ENCODE assay signal across 8 cellular contexts in the genomic region with DNA sequence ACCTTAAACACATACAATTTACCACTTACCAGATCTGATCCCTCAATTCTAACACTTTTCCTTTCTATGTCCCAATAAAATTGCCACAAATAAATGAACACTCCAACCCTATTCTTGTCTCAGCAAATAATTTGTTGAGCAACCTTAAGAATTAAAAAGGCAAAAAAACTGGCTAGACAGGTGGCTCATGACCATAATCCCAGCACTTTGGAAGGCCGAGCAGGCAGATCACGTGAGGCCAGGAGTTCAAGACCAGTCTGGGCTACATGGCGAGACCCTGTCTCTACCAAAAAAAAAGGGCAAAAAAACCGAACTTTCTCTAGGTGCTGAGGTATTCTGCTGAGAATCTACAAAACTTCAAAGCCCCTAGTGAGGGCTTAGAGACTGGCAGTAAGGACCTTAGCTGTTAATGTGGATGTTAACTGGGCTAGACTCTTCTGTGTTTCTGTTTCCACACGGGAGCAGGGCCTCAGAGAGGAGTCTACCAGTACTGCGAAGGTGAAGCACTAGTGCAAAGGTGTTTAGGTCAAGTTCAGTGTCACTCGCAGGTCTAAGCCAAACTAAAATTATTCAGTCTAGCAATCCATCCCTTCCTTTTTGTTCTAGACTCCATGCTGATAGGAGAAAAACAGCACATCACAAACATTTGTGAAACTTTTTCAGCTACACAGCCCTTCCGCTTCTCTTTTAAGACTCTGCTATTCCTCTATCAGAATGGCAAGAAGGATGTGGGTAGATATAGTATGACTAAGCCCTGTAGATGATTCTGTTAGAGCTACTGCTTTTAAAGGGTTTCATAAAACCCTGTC. TPM values are rescaled to one million over a fixed set of nuclear protein-coding genes. Genes with fewer than 3 reads are reported as not detected.
DNase-seq lines count a peak whose midpoint lies in the region; ATAC-seq, FAIRE-seq and TF ChIP-seq lines count a peak whose summit lies in the region.

No MANE protein-coding gene starts in this region.

- no peak overlapping the region for H3K27ac ChIP-seq in astrocyte (ENCODE audit: low read depth, low read length)

- H3K9me3 Mint-ChIP-seq in activated T-cell treated with anti-CD3 and anti-CD28 coated beads, Interleukin-2, amount 50 U/mL, for 4 hours, result no peaks in the 10 kb centered on the region
- H3K9me3 Mint-ChIP-seq in astrocyte (ENCODE audit: unreplicated experiment), result no peaks in the 10 kb centered on the region

- H3K9ac ChIP-seq in astrocyte (ENCODE audit: low read length) (peak overlapping the region; percentile 4), skeletal muscle satellite cell (ENCODE audit: low read depth, low read length) (peak overlapping the region; percentile 95)

- peaks cover 9% of the 10 kb centered on the region for H3K4me1 ChIP-seq in astrocyte (ENCODE audit: insufficient read depth, low read length)
- H3K4me1 ChIP-seq in skeletal muscle satellite cell (ENCODE audit: control insufficient read depth, insufficient read depth, low read length), result peaks cover 23% of the 10 kb centered on the region

- no peaks in the 10 kb centered on the region for H3K27me3 Mint-ChIP-seq in activated T-cell treated with anti-CD3 and anti-CD28 coated beads, Interleukin-2, amount 50 U/mL, for 4 hours (ENCODE audit: low read depth)
- no peaks in the 10 kb centered on the region for H3K27me3 Mint-ChIP-seq in astrocyte (ENCODE audit: low read depth, unreplicated experiment)

- peaks cover 63% of the 10 kb centered on the region for H4K20me1 ChIP-seq in astrocyte (ENCODE audit: insufficient read depth, low read length)

- peak overlapping the region; percentile 92 for H3K4me2 ChIP-seq in astrocyte (ENCODE audit: low read length)
- peak overlapping the region; percentile 89 for H3K4me2 ChIP-seq in skeletal muscle satellite cell (ENCODE audit: low read length)

- H3K36me3 Mint-ChIP-seq in activated T-cell treated with anti-CD3 and anti-CD28 coated beads, Interleukin-2, amount 50 U/mL, for 4 hours (ENCODE audit: insufficient read depth), result peaks cover 16% of the 10 kb centered on the region
- peaks cover 3% of the 10 kb centered on the region for H3K36me3 Mint-ChIP-seq in astrocyte (ENCODE audit: low read depth, unreplicated experiment)

- H3K4me1 Mint-ChIP-seq in activated T-cell treated with anti-CD3 and anti-CD28 coated beads, Interleukin-2, amount 50 U/mL, for 4 hours (ENCODE audit: low read depth), result peaks cover 63% of the 10 kb centered on the region
- peaks cover 22% of the 10 kb centered on the region for H3K4me1 Mint-ChIP-seq in astrocyte (ENCODE audit: low read depth, unreplicated experiment)

- H3K4me3 ChIP-seq in astrocyte (ENCODE audit: insufficient read depth, low read depth, low read length), result no peak overlapping the region
- peak overlapping the region; percentile 92 for H3K4me3 ChIP-seq in skeletal muscle satellite cell (ENCODE audit: low read length)

- peak; percentile 80 to 86 for ATAC-seq in activated T-cell treated with anti-CD3 and anti-CD28 coated beads, Interleukin-2, amount 50 U/mL, for 4 hours
- ATAC-seq in HG03196 (IDR thresholded peaks at IDR 0.05; ENCODE audit: unreplicated experiment) (peak; percentile 57), GM19397 (IDR thresholded peaks at IDR 0.05; ENCODE audit: unreplicated experiment) (no peak)

- peak overlapping the region; percentile 43 for H3K27ac Mint-ChIP-seq in astrocyte (ENCODE audit: unreplicated experiment)

- H3K36me3 ChIP-seq in astrocyte (ENCODE audit: insufficient read depth, low read length) (no peaks in the 10 kb centered on the region), skeletal muscle satellite cell (ENCODE audit: insufficient read depth, low read length) (peaks cover 23% of the 10 kb centered on the region)

- peaks cover 81% of the 10 kb centered on the region for H3K79me2 ChIP-seq in astrocyte (ENCODE audit: insufficient read depth, low read length)

- no peak for DNase-seq in activated T-cell treated with anti-CD3 and anti-CD28 coated beads, Interleukin-2, amount 50 U/mL, for 4 hours
- DNase-seq in activated T-cell treated with anti-CD3 and anti-CD28 coated beads, Interleukin-2, amount 50 U/mL, for 1 hour, result no peak
- DNase-seq in astrocyte (ENCODE audit: low read depth), result no peak
- DNase-seq in RPMI8226, result no peak
- DNase-seq in effector CD8-positive, alpha-beta T cell (lab: John Stamatoyannopoulos, UW), result no peak

- H2AFZ ChIP-seq in astrocyte (ENCODE audit: low read depth, low read length), result no peak overlapping the region

- no peak for FAIRE-seq in astrocyte (lab: Jason Lieb, UNC)

- H3K9me3 ChIP-seq in astrocyte (ENCODE audit: insufficient read depth, low read depth, low read length) (no peaks in the 10 kb centered on the region), skeletal muscle satellite cell (replicated peaks; ENCODE audit: low read length) (no peaks in the 10 kb centered on the region)

- TF ChIP-seq CTCF in astrocyte (IDR thresholded peaks at IDR 0.05; ENCODE audit: insufficient read depth, low read depth, low read length), result no peak

- H3K27me3 ChIP-seq in astrocyte (ENCODE audit: insufficient read depth, low read length), result no peaks in the 10 kb centered on the region
- no peaks in the 10 kb centered on the region for H3K27me3 ChIP-seq in skeletal muscle satellite cell (ENCODE audit: control insufficient read depth, insufficient read depth, low read length)

- H3K4me3 Mint-ChIP-seq in activated T-cell treated with anti-CD3 and anti-CD28 coated beads, Interleukin-2, amount 50 U/mL, for 4 hours, result peak overlapping the region; percentile 80
- H3K4me3 Mint-ChIP-seq in astrocyte (ENCODE audit: unreplicated experiment), result peak overlapping the region; percentile 83

RNA-seq across cellular contexts. Expression of gene FASTKD5, which starts 2.6 kb away (rescaled TPM):
- total RNA-seq in activated T-cell treated with anti-CD3 and anti-CD28 coated beads, Interleukin-2, amount 50 U/mL, for 4 hours, result 10 to 100 TPM; 27.7 to 29.9 (median 28.0) TPM
- 16.7 and 18.5 TPM in 2 replicates for total RNA-seq in astrocyte
- total RNA-seq in skeletal muscle satellite cell (2012; rRNA removed), result 10.6 and 12.0 TPM in 2 replicates

RNA-seq across cellular contexts. Expression of gene UBOX5, which starts 2.6 kb away (rescaled TPM):
- total RNA-seq in activated T-cell treated with anti-CD3 and anti-CD28 coated beads, Interleukin-2, amount 50 U/mL, for 4 hours, result 1 to 10 TPM; 4.1 to 5.7 (median 5.2) TPM
- 5.9 and 6.6 TPM in 2 replicates for total RNA-seq in astrocyte
- total RNA-seq in skeletal muscle satellite cell (2012; rRNA removed), result 2.2 and 2.3 TPM in 2 replicates

RNA-seq across cellular contexts. Expression of gene LZTS3, which starts 16.3 kb away (rescaled TPM):
- 1 to 10 TPM in 1 of 3 donors, under 1 TPM in 2; 0.46 to 1.1 (median 0.61) TPM for total RNA-seq in activated T-cell treated with anti-CD3 and anti-CD28 coated beads, Interleukin-2, amount 50 U/mL, for 4 hours
- total RNA-seq in astrocyte, result 11.2 and 12.6 TPM in 2 replicates
- 2.4 and 4.1 TPM in 2 replicates for total RNA-seq in skeletal muscle satellite cell (2012; rRNA removed)

RNA-seq across cellular contexts. Expression of gene DDRGK1, which starts 47.5 kb away (rescaled TPM):
- total RNA-seq in activated T-cell treated with anti-CD3 and anti-CD28 coated beads, Interleukin-2, amount 50 U/mL, for 4 hours, result 10 to 100 TPM; 65.4 to 75.8 (median 68.9) TPM
- 36.7 and 42.8 TPM in 2 replicates for total RNA-seq in astrocyte
- 17.0 and 29.4 TPM in 2 replicates for total RNA-seq in skeletal muscle satellite cell (2012; rRNA removed)

RNA-seq across cellular contexts. Expression of gene ITPA, which starts 52.3 kb away (rescaled TPM):
- 100 to 1,000 TPM; 106 to 138 (median 130) TPM for total RNA-seq in activated T-cell treated with anti-CD3 and anti-CD28 coated beads, Interleukin-2, amount 50 U/mL, for 4 hours
- 55.5 and 55.6 TPM in 2 replicates for total RNA-seq in astrocyte
- 32.3 and 38.0 TPM in 2 replicates for total RNA-seq in skeletal muscle satellite cell (2012; rRNA removed)
